ENCODE assay signal across 8 cellular contexts in genomic region chr11:121292503-121293275, GRCh38. TPM values are rescaled to one million over a fixed set of nuclear protein-coding genes. Genes with fewer than 3 reads are reported as not detected.
DNase-seq lines count a peak whose midpoint lies in the region; ATAC-seq and TF ChIP-seq lines count a peak whose summit lies in the region.

SC5D (plus strand) TSS chr11:121292771; CDS start chr11:121303376, 10,605 bp downstream.

- peak within 1 kb of the TSS; percentile 72 to 89 for H3K4me3 ChIP-seq in left lung

- peaks cover 0 to 4% of the 10 kb centered on the region in 2 donors for H3K36me3 ChIP-seq in left lung

- peak within 1 kb of the TSS; percentile 89 to 91 for H3K27ac ChIP-seq in left lung

- no peaks in the 10 kb centered on the region for H3K27me3 ChIP-seq in left lung

- peak; percentile 44 to 95 (median 90) for DNase-seq in C1 segment of cervical spinal cord (lab: John Stamatoyannopoulos, UW)
- peak; percentile 73 for DNase-seq in NCI-H748 treated with DMSO at 0.1 percent for 48 hours (lab: John Stamatoyannopoulos, UW)
- DNase-seq in activated CD4-positive, alpha-beta T cell treated with anti-CD3 and anti-CD28 coated beads, Interleukin-2, amount 50 U/mL, for 4 hours = peak; percentile 90
- peak; percentile 96 for DNase-seq in dermis blood vessel endothelial cell
- DNase-seq in left lung = peak; percentile 96 to 99
- DNase-seq in stimulated activated CD4-positive, alpha-beta T cell treated with anti-CD3 and anti-CD28 coated beads, Interleukin-2, amount 100 ng/mL, for 48 hours = peak; percentile 90 to 93

- intact Hi-C loops in left lung (cut with DNase I) = no loop called here

- no peak for TF ChIP-seq CTCF in left lung (IDR thresholded peaks at IDR 0.05)

- H3K4me1 ChIP-seq in left lung = peaks cover 0 to 38% of the 10 kb centered on the region in 2 donors

- ATAC-seq in GM19372 (IDR thresholded peaks at IDR 0.05; ENCODE audit: low read depth, unreplicated experiment) = peak; percentile 99
- ATAC-seq in HG03558 (IDR thresholded peaks at IDR 0.05; ENCODE audit: extremely low read depth, unreplicated experiment) = peak; percentile 88
- peak; percentile 97 for ATAC-seq in left lung

- no peaks in the 10 kb centered on the region for H3K9me3 ChIP-seq in left lung

RNA-seq across cellular contexts. Expression of gene SC5D, which starts in this region (rescaled TPM):
- total RNA-seq in dermis blood vessel endothelial cell = 21.6 and 40.8 TPM in 2 replicates
- 10 to 100 TPM; 60.4 to 79.1 TPM for total RNA-seq in left lung

Comparison
In these comparisons a context has a peak if more than half of its experiments do, and no peak if none do; other contexts are left out.
1. Peak in every context shown above with its lines: DNase-seq, ATAC-seq, H3K4me3 ChIP-seq and H3K27ac ChIP-seq.